ENCODE assay signal across 9 cellular contexts in the genomic region with DNA sequence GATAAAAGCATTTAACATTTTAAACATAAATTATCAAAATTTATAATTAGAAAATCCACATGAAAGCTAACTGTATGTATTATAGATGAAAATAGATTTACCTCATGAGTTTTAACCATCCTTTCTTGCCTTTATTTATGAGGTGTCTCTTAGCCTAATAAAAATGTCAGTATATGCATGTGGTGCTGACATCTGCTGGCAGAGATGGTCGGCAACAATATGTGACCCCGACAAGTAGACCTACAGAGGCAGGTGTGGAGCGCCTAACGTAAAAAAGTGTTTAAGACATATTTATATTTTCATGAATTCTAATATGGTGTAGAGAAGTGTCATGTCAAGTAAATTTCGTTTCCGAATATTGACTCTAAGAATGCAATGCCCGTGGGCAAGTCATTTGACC.
DNase-seq lines count a peak whose midpoint lies in the region; ATAC-seq, FAIRE-seq and TF ChIP-seq lines count a peak whose summit lies in the region.
"Had no signal": no experiment of that assay in that cellular context is flagged by ENCODE, and none has a peak within 500 bp of the region (broad histone marks: within the 10 kb centered on the region; RNA-seq: fewer than 3 reads in every experiment).

No MANE protein-coding gene starts in this region.

- peak; percentile 50 for TF ChIP-seq CTCF in LNCaP clone FGC (IDR thresholded peaks at IDR 0.05; ENCODE audit: control insufficient read depth, extremely low read depth, insufficient read depth)
- TF ChIP-seq CTCF in pancreas (IDR thresholded peaks at IDR 0.05), result peak in 3 of 4 donors; percentile 12 to 26 (median 12)
- no peak for TF ChIP-seq CTCF in mesothelial cell of epicardium (IDR thresholded peaks at IDR 0.05; ENCODE audit: unreplicated experiment)

- peaks cover 2% of the 10 kb centered on the region for H3K4me1 Mint-ChIP-seq in mesothelial cell of epicardium

- H3K27me3 Mint-ChIP-seq in mesothelial cell of epicardium (ENCODE audit: low read depth), result no peaks in the 10 kb centered on the region

- no peaks in the 10 kb centered on the region for H3K36me3 ChIP-seq in pancreas

- FAIRE-seq in pancreas (lab: Jason Lieb, UNC), result no peak

- intact Hi-C loops in pancreas (cut with DNase I), result no loop called here

- 20 to 23% methylated on average over 7 of the region's 7 CpGs for WGBS in pancreas, 2 donors

- no peaks in the 10 kb centered on the region for H3K27me3 ChIP-seq in pancreas

- H3K36me3 Mint-ChIP-seq in mesothelial cell of epicardium, result no peaks in the 10 kb centered on the region

- H3K4me3 ChIP-seq in LNCaP clone FGC (ENCODE audit: low read depth, low read length) (no peak overlapping the region), pancreas (peak overlapping the region in 2 of 4 donors; percentile 4 to 18)

- H3K27ac Mint-ChIP-seq in mesothelial cell of epicardium, result no peak overlapping the region

- H3K9me3 Mint-ChIP-seq in mesothelial cell of epicardium, result peaks cover 4% of the 10 kb centered on the region

- no peaks in the 10 kb centered on the region for H3K9me3 ChIP-seq in pancreas

- DNase-seq in DMS153 treated with DMSO at 0.1 percent for 48 hours (lab: John Stamatoyannopoulos, UW; ENCODE audit: unreplicated experiment) (peak; percentile 3), DMS153 (lab: John Stamatoyannopoulos, UW) (no peak), LNCaP clone FGC (ENCODE audit: low read depth) (no peak), astrocyte of the hippocampus (ENCODE audit: low read depth, low spot score) (peak; percentile 1), pancreas (peak in 3 of 6 donors; percentile 8 to 20 (median 19)), SKM-1 treated with dmso at 0.1 percent for 144 hours (lab: John Stamatoyannopoulos, UW; ENCODE audit: unreplicated experiment) (no peak), mesothelial cell of epicardium (ENCODE audit: low spot score in 2 of 2, unreplicated experiment in 2 of 2) (no peak)
- DNase-seq: effector CD4-positive, alpha-beta T cell had no signal

- no peak overlapping the region for H3K4me3 Mint-ChIP-seq in mesothelial cell of epicardium

- ATAC-seq in pancreas (peak; percentile 48 to 88 (median 84)), GM19324 (IDR thresholded peaks at IDR 0.05; ENCODE audit: low FRiP score, unreplicated experiment) (no peak)

- no peaks in the 10 kb centered on the region for H3K4me1 ChIP-seq in pancreas

- H3K27ac ChIP-seq in pancreas, result no peak overlapping the region

Comparison
In these comparisons a context has a peak if more than half of its experiments do, and no peak if none do; other contexts are left out.
1. DNase-seq: peak in DMS153 treated with DMSO at 0.1 percent for 48 hours (single experiment) and astrocyte of the hippocampus (single experiment); none in DMS153 (single experiment), LNCaP clone FGC (single experiment), SKM-1 treated with dmso at 0.1 percent for 144 hours (single experiment) and mesothelial cell of epicardium (0 of 2).